Comparison of ENCODE assay signal across 1 cellular context in genomic region chr10:121070671-121071070, GRCh38.
TF ChIP-seq lines count a peak whose summit lies in the region.

No MANE protein-coding gene starts in this region.

TF ChIP-seq in GM23338, 12 proteins besides CTCF, POLR2A, EP300 and RAD21:
- TF ChIP-seq CREB1 (CRISPR knock-in tag; IDR thresholded peaks at IDR 0.05; ENCODE audit: low read depth) (no peak), ZNF462 (CRISPR knock-in tag; IDR thresholded peaks at IDR 0.05) (no peak), REST (IDR thresholded peaks at IDR 0.05; ENCODE audit: unreplicated experiment) (no peak), STAT1 (IDR thresholded peaks at IDR 0.05; ENCODE audit: unreplicated experiment) (no peak), EZH2 (IDR thresholded peaks at IDR 0.05; ENCODE audit: low read depth, unreplicated experiment) (no peak)
TF ChIP-seq in GM23338: peak in this region for 0.
